10 cellular contexts compared by ENCODE assay signal in genomic region chr2:25089605-25090424, GRCh38.
"Had no signal": no experiment of that assay in that cellular context is flagged by ENCODE, and none has a peak within 500 bp of the region (broad histone marks: within the 10 kb centered on the region; RNA-seq: fewer than 3 reads in every experiment).

No MANE protein-coding gene starts in this region.

- H3K27ac ChIP-seq: pancreas, tibial nerve had no signal

- DNase-seq: activated CD4-positive, alpha-beta T cell treated with anti-CD3 and anti-CD28 coated beads, Interleukin-2, amount 10 ng/mL, durations not matched to agents 7 days and 5 days; activated CD4-positive, CD25-positive, alpha-beta regulatory T cell; activated CD8-positive, alpha-beta memory T cell treated with anti-CD3 and anti-CD28 coated beads for 24 hours; activated naive CD4-positive, alpha-beta T cell treated with Interleukin-2 at 50 U/mL for 16 hours; cortex of kidney; islet precursor cell; pancreas; stomach; T-helper 2 cell had no signal
